ENCODE assay signal across 19 cellular contexts in the genomic region with DNA sequence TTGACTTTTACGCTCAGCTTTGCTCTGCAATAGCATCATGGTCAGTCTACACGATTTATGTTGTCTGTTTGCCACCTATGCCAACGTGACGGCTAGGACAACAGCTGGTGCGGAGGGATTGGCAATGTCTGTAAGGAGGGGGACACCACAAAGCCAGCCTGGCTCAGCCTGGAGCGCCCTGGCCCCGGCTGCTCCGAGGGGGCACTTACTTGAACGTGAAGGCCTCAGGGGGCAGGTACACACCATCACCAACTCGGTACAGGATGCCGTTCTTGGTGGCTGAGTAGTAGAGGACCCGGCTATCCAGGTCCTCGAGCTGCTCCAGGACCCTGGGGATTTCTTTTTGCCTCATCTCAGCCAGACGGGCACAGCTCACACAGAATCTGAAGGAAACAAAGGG. TPM values are rescaled to one million over a fixed set of nuclear protein-coding genes. Genes with fewer than 3 reads are reported as not detected.
"Had no signal": no experiment of that assay in that cellular context is flagged by ENCODE, and none has a peak within 500 bp of the region (broad histone marks: within the 10 kb centered on the region; RNA-seq: fewer than 3 reads in every experiment).

No MANE protein-coding gene starts in this region.

- ATAC-seq: left ventricle myocardium superior; mucosa of descending colon; natural killer cell; stimulated activated memory B cell treated with anti-CD40 and anti-IgM and Interleukin-4, amounts not matched to agents 10 μg/mL and 1 μg/mL and 100 μg/mL, for 72 hours had no signal

- H3K9me3 ChIP-seq: mucosa of descending colon, transverse colon had no signal

- H3K4me3 ChIP-seq: mucosa of descending colon, transverse colon had no signal

- H3K9me3 Mint-ChIP-seq: activated B cell treated with CpG ODN at 0.5 μM for 24 hours; activated naive CD4-positive, alpha-beta T cell treated with anti-CD3 and anti-CD28 coated beads, Interleukin-2, amount 10 ng/mL, durations not matched to agents 7 days and 5 days; brain; memory B cell; natural killer cell; stimulated activated memory B cell treated with anti-CD40 and anti-IgM and Interleukin-4, amounts not matched to agents 10 μg/mL and 1 μg/mL and 100 μg/mL, for 72 hours; T-helper 2 cell treated with Interferon-gamma antibody and Interleukin-4, amounts not matched to agents 5 μg/mL and 100 μg/mL, for 36 hours had no signal

- H3K27me3 ChIP-seq: transverse colon had no signal

- H3K27ac ChIP-seq: epithelial cell of prostate, transverse colon had no signal

- H3K4me3 Mint-ChIP-seq: activated B cell treated with CpG ODN at 0.5 μM for 24 hours; activated naive CD4-positive, alpha-beta T cell treated with anti-CD3 and anti-CD28 coated beads, Interleukin-2, amount 10 ng/mL, durations not matched to agents 7 days and 5 days; brain; memory B cell; natural killer cell; stimulated activated memory B cell treated with anti-CD40 and anti-IgM and Interleukin-4, amounts not matched to agents 10 μg/mL and 1 μg/mL and 100 μg/mL, for 72 hours; T-helper 2 cell treated with Interferon-gamma antibody and Interleukin-4, amounts not matched to agents 5 μg/mL and 100 μg/mL, for 36 hours had no signal

- H3K27ac Mint-ChIP-seq: activated B cell treated with CpG ODN at 0.5 μM for 24 hours; brain; memory B cell; stimulated activated memory B cell treated with anti-CD40 and anti-IgM and Interleukin-4, amounts not matched to agents 10 μg/mL and 1 μg/mL and 100 μg/mL, for 72 hours; T-helper 2 cell treated with Interferon-gamma antibody and Interleukin-4, amounts not matched to agents 5 μg/mL and 100 μg/mL, for 36 hours had no signal

- DNase-seq: activated B cell treated with CpG ODN at 0.5 μM for 24 hours; activated naive CD4-positive, alpha-beta T cell treated with anti-CD3 and anti-CD28 coated beads, Interleukin-2, amount 10 ng/mL, durations not matched to agents 7 days and 5 days; amygdala; cerebellar nuclear complex; effector memory CD4-positive, alpha-beta T cell; head of caudate nucleus; kidney glomerular epithelial cell; left ventricle myocardium superior; mucosa of descending colon; natural killer cell; stimulated activated CD4-positive, alpha-beta T cell treated with anti-CD3 and anti-CD28 coated beads, Interleukin-12 subunit alpha, Interleukin-12 subunit beta, amount 100 ng/mL, for 4 hours; stimulated activated CD4-positive, alpha-beta T cell treated with anti-CD3 and anti-CD28 coated beads, Interleukin-2, amount 100 ng/mL, for 24 hours; transverse colon had no signal

- H3K36me3 Mint-ChIP-seq: natural killer cell had no signal

- H3K27me3 Mint-ChIP-seq: activated B cell treated with CpG ODN at 0.5 μM for 24 hours; activated naive CD4-positive, alpha-beta T cell treated with anti-CD3 and anti-CD28 coated beads, Interleukin-2, amount 10 ng/mL, durations not matched to agents 7 days and 5 days; brain; memory B cell; stimulated activated memory B cell treated with anti-CD40 and anti-IgM and Interleukin-4, amounts not matched to agents 10 μg/mL and 1 μg/mL and 100 μg/mL, for 72 hours had no signal

- H3K4me1 Mint-ChIP-seq: activated B cell treated with CpG ODN at 0.5 μM for 24 hours; brain; stimulated activated memory B cell treated with anti-CD40 and anti-IgM and Interleukin-4, amounts not matched to agents 10 μg/mL and 1 μg/mL and 100 μg/mL, for 72 hours had no signal

RNA-seq across cellular contexts. Expression of a gene that starts 43.7 kb away (rescaled TPM):
- total RNA-seq: frontal cortex, left ventricle myocardium superior had no signal
